7 cellular contexts compared by ENCODE assay signal in the genomic region with DNA sequence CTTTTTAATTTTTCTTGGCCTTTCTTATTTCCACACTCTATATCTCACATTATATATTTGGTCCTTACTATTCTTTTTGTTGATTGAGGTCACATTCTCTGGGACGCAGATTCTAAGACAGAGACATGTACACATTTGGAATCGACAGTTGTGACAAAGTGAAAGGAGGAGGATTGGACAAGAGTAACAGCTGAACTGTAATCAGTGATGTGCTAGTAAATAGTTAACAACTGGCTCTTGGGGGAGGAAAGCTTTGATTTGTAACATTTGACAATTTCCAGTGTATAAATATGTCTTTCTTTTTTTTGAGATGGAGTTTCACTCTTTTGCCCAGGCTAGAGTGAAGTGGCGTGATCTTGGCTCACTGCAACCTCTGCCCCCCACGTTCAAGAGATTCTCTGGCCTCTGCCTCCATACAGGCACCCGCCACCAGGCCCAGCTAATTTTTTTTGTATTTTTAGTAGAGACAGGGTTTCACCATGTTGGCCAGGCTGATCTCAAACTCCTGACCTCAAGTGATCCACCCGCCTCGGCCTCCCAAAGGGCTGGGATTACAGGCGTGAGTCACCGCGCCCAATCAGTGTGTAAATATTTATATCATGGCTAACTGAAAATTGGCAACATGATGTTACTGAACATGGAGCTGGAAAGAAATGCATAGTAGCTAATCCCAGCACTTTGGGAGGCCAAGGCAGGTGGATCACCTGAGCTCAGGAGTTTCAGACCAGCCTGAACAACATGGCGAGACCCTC. TPM values are rescaled to one million over a fixed set of nuclear protein-coding genes. Genes with fewer than 3 reads are reported as not detected.
A peak's percentile ranks its signal among the peaks of the same experiment; 100 is the strongest.
DNase-seq lines count a peak whose midpoint lies in the region; ATAC-seq, FAIRE-seq and TF ChIP-seq lines count a peak whose summit lies in the region.
"Not testable (repeated sequence)": the region's sequence is repeated elsewhere in the genome, so short reads cannot be mapped to it uniquely, and the experiment has no call there.

No MANE protein-coding gene starts in this region.

- ATAC-seq in left colon (peak; percentile 80), psoas muscle (peak; percentile 57 to 87 (median 75))

- H3K4me3 ChIP-seq in bronchial epithelial cell (ENCODE audit: low read depth, low read length); fibroblast of mammary gland (ENCODE audit: control insufficient read depth, low read depth, low read length); psoas muscle: not testable (repeated sequence)

- H3K27me3 ChIP-seq in bronchial epithelial cell (ENCODE audit: control insufficient read depth, insufficient read depth, low read length); psoas muscle (ENCODE audit: insufficient read depth in 3 of 3, low read length in 2 of 3): not testable (repeated sequence)

- DNase-seq in ELR (ENCODE audit: low read depth) (peak; percentile 87), LoVo (ENCODE audit: low spot score) (peak; percentile 69), T1000 (lab: John Stamatoyannopoulos, UW) (peak; percentile 95), bronchial epithelial cell (ENCODE audit: low read depth) (peak; percentile 71), fibroblast of mammary gland (ENCODE audit: low read depth) (peak; percentile 82), left colon (peak; percentile 36 to 55), psoas muscle (peak; percentile 61 to 77)

- H3K9me3 ChIP-seq in psoas muscle: not testable (repeated sequence)

- not testable (repeated sequence) for FAIRE-seq in bronchial epithelial cell (lab: Jason Lieb, UNC)

- H3K27ac ChIP-seq in psoas muscle: peak overlapping the region; percentile 42

- 41 to 67% (median 41%) methylated on average over 11 of the region's 11 CpGs for WGBS in psoas muscle, 3 donors

- not testable (repeated sequence) for H3K36me3 ChIP-seq in bronchial epithelial cell (ENCODE audit: control insufficient read depth, insufficient read depth, low read length); psoas muscle (ENCODE audit: insufficient read depth in 1 of 2, low read depth in 1 of 2)

- not testable (repeated sequence) for H3K4me1 ChIP-seq in psoas muscle

- TF ChIP-seq CTCF in bronchial epithelial cell (IDR thresholded peaks at IDR 0.05; ENCODE audit: insufficient read depth, low read length, severe bottlenecking); fibroblast of mammary gland (conservative IDR thresholded peaks at IDR 0.05; ENCODE audit: control insufficient read depth, insufficient read depth, low read depth, low read length); psoas muscle (IDR thresholded peaks at IDR 0.05): not testable (repeated sequence)

- intact Hi-C loops in left colon (cut with DNase I, micrococcal nuclease): loop anchor here in 1 of 2 donors (5.0 kb wide), 1 partner anchor 125 kb away; no protein-coding TSS in a partner anchor
- intact Hi-C loops in psoas muscle (cut with DNase I): loop anchor here in 1 of 2 donors (5.0 kb wide), 1 partner anchor 125 kb away; no protein-coding TSS in a partner anchor

RNA-seq across cellular contexts. Expression of a gene that starts 28.7 kb away (rescaled TPM):
- total RNA-seq in bronchial epithelial cell: 95.0 and 98.2 TPM in 2 replicates
- 100 to 1,000 TPM; 279 to 296 TPM for total RNA-seq in left colon
- 10 to 100 TPM in 3 of 4 donors, 1 to 10 TPM in 1; 8.3 to 25.3 (median 17.5) TPM for total RNA-seq in psoas muscle
- 1 to 10 TPM; 5.6 to 9.0 (median 8.1) TPM for polyA plus RNA-seq in psoas muscle
